In genomic region chr15:62933388-62933787, GRCh38 we compare ENCODE assay signal across 30 cellular contexts.
DNase-seq lines count a peak whose midpoint lies in the region; ATAC-seq and TF ChIP-seq lines count a peak whose summit lies in the region.
"Had no signal": no experiment of that assay in that cellular context is flagged by ENCODE, and none has a peak within 500 bp of the region (broad histone marks: within the 10 kb centered on the region; RNA-seq: fewer than 3 reads in every experiment).

No MANE protein-coding gene starts in this region.

- H2BK5ac ChIP-seq in neuronal stem cell (ENCODE audit: low read length) = no peak overlapping the region

- ATAC-seq in HG03025 (IDR thresholded peaks at IDR 0.05; ENCODE audit: low FRiP score, unreplicated experiment) = no peak
- ATAC-seq in HG02759 (IDR thresholded peaks at IDR 0.05; ENCODE audit: unreplicated experiment) = no peak
- ATAC-seq: natural killer cell; stimulated activated memory B cell treated with anti-CD40 and anti-IgM and Interleukin-4, amounts not matched to agents 10 μg/mL and 1 μg/mL and 100 μg/mL, for 72 hours; T-cell had no signal

- no peak overlapping the region for H2BK15ac ChIP-seq in neuronal stem cell (ENCODE audit: low read length)

- H3K79me1 ChIP-seq in neuronal stem cell (ENCODE audit: low read depth, low read length) = no peaks in the 10 kb centered on the region

- no peak overlapping the region for H2BK12ac ChIP-seq in neuronal stem cell (ENCODE audit: low read length)

- H2AFZ ChIP-seq in smooth muscle cell (ENCODE audit: low read depth) (no peak overlapping the region), neuronal stem cell (ENCODE audit: low read length) (no peak overlapping the region)

- H3K9me3 ChIP-seq in smooth muscle cell (replicated peaks; ENCODE audit: low read depth) (no peaks in the 10 kb centered on the region), neuronal stem cell (replicated peaks in 1 of 2; ENCODE audit: control insufficient read depth in 2 of 2, insufficient read depth in 1 of 2, low read depth in 1 of 2, low read length in 2 of 2) (no peaks in the 10 kb centered on the region)
- H3K9me3 ChIP-seq: colonic mucosa, SJSA1, upper lobe of left lung had no signal

- H3K79me2 ChIP-seq in smooth muscle cell (ENCODE audit: low read depth) = no peaks in the 10 kb centered on the region

- TF ChIP-seq CTCF in smooth muscle cell (IDR thresholded peaks at IDR 0.05; ENCODE audit: borderline replicate concordance, insufficient read depth, poor library complexity, severe bottlenecking) = no peak

- no peak overlapping the region for H4K91ac ChIP-seq in neuronal stem cell (ENCODE audit: low read depth, low read length, poor library complexity)

- H2AK5ac ChIP-seq in neuronal stem cell (ENCODE audit: low read depth, low read length) = no peak overlapping the region

- WGBS in smooth muscle cell (ENCODE audit: low lambda C conversion rate) = 11% methylated on average over 2 of the region's 2 CpGs
- WGBS in neuronal stem cell (ENCODE audit: extremely low coverage in 2 of 2, insufficient read length in 2 of 2, insufficient replicate concordance in 1 of 2), 2 donors = no CpG with 5 or more reads among the region's 2 CpGs

- no peak overlapping the region for H3K4ac ChIP-seq in neuronal stem cell (ENCODE audit: low read length)

- peaks cover 28% of the 10 kb centered on the region for H3F3A ChIP-seq in smooth muscle cell (ENCODE audit: low read depth)

- H3K23ac ChIP-seq in neuronal stem cell (ENCODE audit: low read depth, low read length, poor library complexity) = no peak overlapping the region

- H3K4me2 ChIP-seq in smooth muscle cell (peak overlapping the region; percentile 60), neuronal stem cell (ENCODE audit: insufficient read depth, low read length, poor library complexity, severe bottlenecking) (no peak overlapping the region)

- H3K4me3 ChIP-seq in smooth muscle cell = no peak overlapping the region
- no peak overlapping the region for H3K4me3 ChIP-seq in neuronal stem cell (ENCODE audit: low read length in 2 of 2)
- H3K4me3 ChIP-seq: cardiac muscle cell, colonic mucosa, SJSA1, upper lobe of left lung had no signal

- no peak overlapping the region for H3K14ac ChIP-seq in neuronal stem cell (ENCODE audit: low read length)

- H4K20me1 ChIP-seq in smooth muscle cell (ENCODE audit: low read depth) = no peaks in the 10 kb centered on the region

- H3K27me3 ChIP-seq in smooth muscle cell (ENCODE audit: low read depth) = no peaks in the 10 kb centered on the region
- H3K27me3 ChIP-seq in neuronal stem cell (ENCODE audit: control insufficient read depth in 3 of 3, insufficient read depth in 3 of 3, low read depth in 1 of 3, low read length in 3 of 3) = no peaks in the 10 kb centered on the region
- H3K27me3 ChIP-seq: cardiac muscle cell, colonic mucosa, SJSA1, upper lobe of left lung had no signal

- no peak overlapping the region for H4K8ac ChIP-seq in neuronal stem cell (ENCODE audit: low read depth, low read length)

- H2BK120ac ChIP-seq in neuronal stem cell (ENCODE audit: low read depth, low read length) = no peak overlapping the region

- DNase-seq in ELR (ENCODE audit: low read depth) (peak; percentile 25), RPMI7951 (ENCODE audit: low read depth) (peak; percentile 64), glomerular visceral epithelial cell (ENCODE audit: extremely low spot score) (peak; percentile 23), smooth muscle cell (lab: John Stamatoyannopoulos, UW; ENCODE audit: unreplicated experiment) (no peak), NCI-H82 (lab: John Stamatoyannopoulos, UW) (no peak), neuronal stem cell (ENCODE audit: low spot score) (no peak)
- DNase-seq: activated B cell treated with CpG ODN at 0.5 μM for 24 hours; activated CD4-positive, alpha-beta T cell treated with anti-CD3 and anti-CD28 coated beads, Interleukin-2, amount 50 U/mL, for 1 hour; activated effector memory CD4-positive, alpha-beta T cell treated with anti-CD3 and anti-CD28 coated beads, Interleukin-2, amount 50 U/mL, for 16 hours; activated naive CD8-positive, alpha-beta T cell treated with anti-CD3 and anti-CD28 coated beads for 36 hours; activated T-cell treated with anti-CD3 and anti-CD28 coated beads, Interleukin-2, amount 50 U/mL, for 1 hour; Calu3; CD4-positive, CD25-positive, alpha-beta regulatory T cell; colonic mucosa; DMS79 treated with DMSO at 0.1 percent for 48 hours; effector memory CD4-positive, alpha-beta T cell; GOT3; midbrain; natural killer cell; NCI-H1417 treated with DMSO at 0.1 percent for 48 hours; NCI-H345; NCI-H748 treated with DMSO at 0.1 percent for 48 hours; RPMI8226; T-cell; upper lobe of left lung had no signal

- peak overlapping the region; percentile 72 for H3K27ac ChIP-seq in smooth muscle cell (ENCODE audit: low read depth)
- H3K27ac ChIP-seq in neuronal stem cell (replicated peaks; ENCODE audit: low read length) = no peak overlapping the region
- H3K27ac ChIP-seq: cardiac muscle cell, colonic mucosa, upper lobe of left lung had no signal

- H3K4me1 ChIP-seq in smooth muscle cell (ENCODE audit: low read depth) = peaks cover 7% of the 10 kb centered on the region
- peaks cover 0 to 8% of the 10 kb centered on the region in 2 donors for H3K4me1 ChIP-seq in neuronal stem cell (ENCODE audit: control insufficient read depth in 2 of 2, insufficient read depth in 1 of 2, low read depth in 1 of 2, low read length in 2 of 2)
- H3K4me1 ChIP-seq: colonic mucosa, upper lobe of left lung had no signal

- H3K36me3 ChIP-seq in smooth muscle cell (ENCODE audit: low read depth) (no peaks in the 10 kb centered on the region), neuronal stem cell (replicated peaks in 1 of 2; ENCODE audit: control insufficient read depth in 2 of 2, insufficient read depth in 2 of 2, low read length in 2 of 2) (no peaks in the 10 kb centered on the region)
- H3K36me3 ChIP-seq: cardiac muscle cell, colonic mucosa, SJSA1, upper lobe of left lung had no signal

- H3K9ac ChIP-seq in smooth muscle cell (ENCODE audit: low read depth) (no peak overlapping the region), neuronal stem cell (ENCODE audit: low read depth, low read length, poor library complexity) (no peak overlapping the region)

- no peak overlapping the region for H3K18ac ChIP-seq in neuronal stem cell (ENCODE audit: low read length)

Comparison
In these comparisons a context has a peak if more than half of its experiments do, and no peak if none do; other contexts are left out.
1. DNase-seq: peak in ELR (single experiment), RPMI7951 (single experiment) and glomerular visceral epithelial cell (single experiment); none in smooth muscle cell (single experiment), NCI-H82 (single experiment) and neuronal stem cell (single experiment).